ENCODE assay signal across 8 cellular contexts in the genomic region with DNA sequence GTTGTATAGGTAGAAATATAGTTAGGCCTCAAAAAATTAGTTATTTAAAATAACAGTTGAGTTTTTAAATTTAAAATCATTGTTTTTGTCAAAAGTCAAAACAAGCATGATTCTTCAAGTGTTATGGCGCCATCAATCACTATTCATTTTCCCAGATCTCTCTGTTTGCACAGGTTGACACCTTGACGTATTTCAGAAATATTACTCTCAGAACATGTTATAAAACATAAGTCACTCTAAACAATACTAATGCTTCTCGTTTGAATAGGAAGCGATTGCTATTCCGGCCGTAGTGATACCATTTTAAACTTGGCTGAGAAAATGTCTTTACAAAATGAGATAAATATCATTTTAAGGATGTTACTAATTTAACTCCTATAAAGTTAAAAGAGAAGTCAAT.
"Had no signal": no experiment of that assay in that cellular context is flagged by ENCODE, and none has a peak within 500 bp of the region (broad histone marks: within the 10 kb centered on the region; RNA-seq: fewer than 3 reads in every experiment).

No MANE protein-coding gene starts in this region.

- H3K27ac ChIP-seq: GM23248 had no signal

- FAIRE-seq: HTR-8/SVneo, K562 had no signal

- DNase-seq: GM23248, GOT3, H7, HFFc6, IMR-90 had no signal

- H3K4me1 ChIP-seq: HAP-1 had no signal

- H2AFZ ChIP-seq: GM23248 had no signal

- H3K4me3 ChIP-seq: GM23248, HAP-1, K562 had no signal

- H3K9ac ChIP-seq: GM23248 had no signal

- H3K9me3 ChIP-seq: HAP-1 had no signal

- H3K36me3 ChIP-seq: HAP-1 had no signal
